ENCODE assay signal across 9 cellular contexts in the genomic region with DNA sequence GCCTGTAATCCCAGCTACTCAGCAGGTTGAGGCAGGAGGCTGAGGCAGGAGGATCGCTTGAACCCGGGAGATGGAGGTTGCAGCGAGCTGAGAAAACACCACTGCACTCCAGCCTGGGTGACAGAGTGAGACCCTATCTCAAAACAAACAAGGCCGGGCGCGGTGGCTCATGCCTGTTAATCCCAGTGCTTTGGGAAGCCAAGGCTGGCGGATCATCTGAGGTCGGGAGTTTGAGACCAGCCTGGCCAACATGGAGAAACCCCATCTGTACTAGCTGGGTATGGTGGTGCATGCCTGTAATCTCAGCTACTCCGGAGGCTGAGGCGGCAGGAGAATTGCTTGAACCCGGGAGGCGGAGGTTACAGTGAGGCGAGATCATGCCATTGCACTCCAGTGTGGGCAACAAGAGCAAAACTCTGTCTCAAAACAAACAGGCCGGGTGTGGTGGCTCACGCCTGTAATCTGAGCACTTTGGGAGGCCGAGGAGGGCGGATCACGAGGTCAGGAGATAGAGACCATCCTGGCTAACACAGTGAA. TPM values are rescaled to one million over a fixed set of nuclear protein-coding genes. Genes with fewer than 3 reads are reported as not detected.
A peak's percentile ranks its signal among the peaks of the same experiment; 100 is the strongest.
DNase-seq lines count a peak whose midpoint lies in the region; ATAC-seq and TF ChIP-seq lines count a peak whose summit lies in the region.
"Not testable (repeated sequence)": the region's sequence is repeated elsewhere in the genome, so short reads cannot be mapped to it uniquely, and the experiment has no call there.
"Had no signal": no experiment of that assay in that cellular context is flagged by ENCODE, and none has a peak within 500 bp of the region (broad histone marks: within the 10 kb centered on the region; RNA-seq: fewer than 3 reads in every experiment).

No MANE protein-coding gene starts in this region.

- intact Hi-C loops in Caco-2 (cut with micrococcal nuclease; ENCODE audit: unreplicated experiment); PC-3 (cut with micrococcal nuclease); natural killer cell (cut with micrococcal nuclease); tibial artery (cut with DNase I; ENCODE audit: low total_unique reads): not testable (repeated sequence)
- intact Hi-C loops in activated naive CD4-positive, alpha-beta T cell treated with anti-CD3 and anti-CD28 coated beads for 36 hours (cut with micrococcal nuclease): loop anchor here (2.0 kb wide), 1 partner anchor 213 kb away; no protein-coding TSS in a partner anchor

- H3K9me2 ChIP-seq in PC-3 (replicated peaks; ENCODE audit: low read length): not testable (repeated sequence)

- not testable (repeated sequence) for H4K20me1 ChIP-seq in KMS-11 (ENCODE audit: insufficient read depth); PC-3 (ENCODE audit: low read length)

- H3K4me3 Mint-ChIP-seq in Caco-2 (ENCODE audit: unreplicated experiment): peak overlapping the region; percentile 29
- H3K4me3 Mint-ChIP-seq in activated naive CD4-positive, alpha-beta T cell treated with anti-CD3 and anti-CD28 coated beads for 36 hours: peak overlapping the region; percentile 63
- peak overlapping the region in 3 of 5 donors; percentile 77 to 84 (median 81) for H3K4me3 Mint-ChIP-seq in immature natural killer cell
- H3K4me3 Mint-ChIP-seq in natural killer cell: peak overlapping the region; percentile 77

- peak overlapping the region; percentile 90; the same call in 1 of the 2 replicates for H3K4me2 ChIP-seq in KMS-11
- not testable (repeated sequence) for H3K4me2 ChIP-seq in PC-3 (ENCODE audit: low read length)

- H3K9ac ChIP-seq in KMS-11: peak overlapping the region; percentile 63
- not testable (repeated sequence) for H3K9ac ChIP-seq in PC-3 (ENCODE audit: low read length)

- H3K36me3 Mint-ChIP-seq in Caco-2 (ENCODE audit: insufficient read depth, unreplicated experiment); activated naive CD4-positive, alpha-beta T cell treated with anti-CD3 and anti-CD28 coated beads for 36 hours (ENCODE audit: low read depth); immature natural killer cell; natural killer cell: not testable (repeated sequence)

- not testable (repeated sequence) for H3K79me2 ChIP-seq in KMS-11 (ENCODE audit: insufficient read depth, low read depth); PC-3 (ENCODE audit: low read length)

- H3K27ac ChIP-seq in KMS-11: peak overlapping the region; percentile 95
- H3K27ac ChIP-seq in PC-3 (ENCODE audit: low read length): not testable (repeated sequence)
- H3K27ac ChIP-seq in tibial artery: peak overlapping the region; percentile 23 to 48

- H3F3A ChIP-seq in PC-3 (ENCODE audit: low read length, unreplicated experiment): not testable (repeated sequence)

- not testable (repeated sequence) for H3K36me3 ChIP-seq in Caco-2 (ENCODE audit: control insufficient read depth, insufficient read depth, low read length); KMS-11 (ENCODE audit: insufficient read depth); PC-3 (ENCODE audit: low read depth, low read length); tibial artery

- peak; percentile 38 for ATAC-seq in PC-3
- not testable (repeated sequence) for ATAC-seq in natural killer cell

- peak overlapping the region; percentile 45; the same call in 1 of the 2 replicates for H2AFZ ChIP-seq in KMS-11 (ENCODE audit: low read depth)
- H2AFZ ChIP-seq in PC-3 (ENCODE audit: low read length): not testable (repeated sequence)

- POLR2A ChIA-PET in Caco-2 (lab: Charles Lee): interaction anchor here (0.7 kb wide), 1 partner anchor 390 kb away, joined by 3 read pairs; no protein-coding TSS in a partner anchor
- POLR2A ChIA-PET in PC-3 (lab: Charles Lee; ENCODE audit: unreplicated experiment): not testable (repeated sequence)

- not testable (repeated sequence) for H3K4me3 ChIP-seq in Caco-2 (ENCODE audit: low read depth, low read length); KMS-11 (IDR thresholded peaks at IDR 0.05; ENCODE audit: insufficient read depth, low read depth, low read length); PC-3 (ENCODE audit: low read length)
- H3K4me3 ChIP-seq in tibial artery: peak overlapping the region in 1 of 2 donors; percentile 29

- not testable (repeated sequence) for TF ChIP-seq CTCF in Caco-2 (IDR thresholded peaks at IDR 0.05; ENCODE audit: insufficient read depth in 1 of 2, low read depth in 1 of 2, low read length in 1 of 2, severe bottlenecking in 1 of 2, unreplicated experiment in 1 of 2); KMS-11 (conservative IDR thresholded peaks at IDR 0.05; ENCODE audit: low read depth, low read length); PC-3 (conservative IDR thresholded peaks at IDR 0.05; ENCODE audit: low read depth, low read length); natural killer cell (IDR thresholded peaks at IDR 0.05); tibial artery (IDR thresholded peaks at IDR 0.05)

- H3K4me1 Mint-ChIP-seq in Caco-2 (ENCODE audit: low read depth, unreplicated experiment); natural killer cell: not testable (repeated sequence)
- peaks cover 15% of the 10 kb centered on the region for H3K4me1 Mint-ChIP-seq in activated naive CD4-positive, alpha-beta T cell treated with anti-CD3 and anti-CD28 coated beads for 36 hours (ENCODE audit: low read depth)
- H3K4me1 Mint-ChIP-seq in immature natural killer cell: peaks cover 17 to 27% of the 10 kb centered on the region in 2 donors

- CTCF ChIA-PET in Caco-2 (lab: Charles Lee): interaction anchor here (1.5 kb wide), 1 partner anchor 242 kb away, joined by 7 read pairs; no protein-coding TSS in a partner anchor
- CTCF ChIA-PET in PC-3 (lab: Charles Lee): interaction anchor here (0.6 kb wide), 1 partner anchor 354 kb away, joined by 3 read pairs; no protein-coding TSS in a partner anchor
- CTCF ChIA-PET in activated naive CD4-positive, alpha-beta T cell treated with anti-CD3 and anti-CD28 coated beads for 36 hours (lab: Charles Lee): not testable (repeated sequence)

- H3K9me3 ChIP-seq in Caco-2; PC-3 (ENCODE audit: low read length); tibial artery: not testable (repeated sequence)

- not testable (repeated sequence) for BruUV-seq in Caco-2 (replicated peaks; lab: Mats Ljungman, UMichigan); PC-3 (replicated peaks; lab: Mats Ljungman, UMichigan)

- DNase-seq in Caco-2; PC-3; activated naive CD4-positive, alpha-beta T cell treated with anti-CD3 and anti-CD28 coated beads for 36 hours; immature natural killer cell; natural killer cell; tibial artery: not testable (repeated sequence)

- H3K27me3 ChIP-seq in Caco-2 (replicated peaks; ENCODE audit: control insufficient read depth, insufficient read depth, low read length); KMS-11 (ENCODE audit: insufficient read depth, low read depth); PC-3 (ENCODE audit: low read length): not testable (repeated sequence)
- peaks cover 0 to 13% of the 10 kb centered on the region in 2 donors for H3K27me3 ChIP-seq in tibial artery

- H3K27ac Mint-ChIP-seq in Caco-2 (ENCODE audit: unreplicated experiment) (peak overlapping the region; percentile 48), immature natural killer cell (peak overlapping the region in 3 of 6 donors; percentile 23 to 82 (median 67)), natural killer cell (peak overlapping the region; percentile 67 to 73)
- H3K27ac Mint-ChIP-seq in activated naive CD4-positive, alpha-beta T cell treated with anti-CD3 and anti-CD28 coated beads for 36 hours: not testable (repeated sequence)

- H3K4me1 ChIP-seq in Caco-2 (peaks cover 15% of the 10 kb centered on the region), KMS-11 (ENCODE audit: low read depth, poor library complexity, severe bottlenecking) (peaks cover 47% of the 10 kb centered on the region), tibial artery (peaks cover 0 to 11% (median 0%) of the 10 kb centered on the region in 4 donors)
- H3K4me1 ChIP-seq in PC-3 (ENCODE audit: insufficient read depth, low read length): not testable (repeated sequence)

- not testable (repeated sequence) for H3K27me3 Mint-ChIP-seq in Caco-2 (ENCODE audit: insufficient read depth, unreplicated experiment); activated naive CD4-positive, alpha-beta T cell treated with anti-CD3 and anti-CD28 coated beads for 36 hours (ENCODE audit: low read depth); immature natural killer cell (ENCODE audit: low read depth in 3 of 3); natural killer cell (ENCODE audit: low read depth in 2 of 2)

- not testable (repeated sequence) for H3K9me3 Mint-ChIP-seq in Caco-2 (ENCODE audit: unreplicated experiment); activated naive CD4-positive, alpha-beta T cell treated with anti-CD3 and anti-CD28 coated beads for 36 hours; immature natural killer cell; natural killer cell

RNA-seq across cellular contexts. Expression of a gene that starts 32.0 kb away (rescaled TPM):
- 200 and 217 TPM in 2 replicates for total RNA-seq in Caco-2 (2022)
- total RNA-seq in PC-3 (2014; rRNA removed): 129 and 131 TPM in 2 replicates
- total RNA-seq in activated naive CD4-positive, alpha-beta T cell treated with anti-CD3 and anti-CD28 coated beads for 36 hours: 10 to 100 TPM; 67.3 to 70.8 TPM
- 10 to 100 TPM; 74.3 to 99.6 (median 84.9) TPM for polyA plus RNA-seq in immature natural killer cell
- total RNA-seq in natural killer cell: 10 to 100 TPM; 24.7 to 30.4 (median 25.1) TPM

RNA-seq across cellular contexts. Expression of a gene that starts 35.3 kb away (rescaled TPM):
- total RNA-seq in Caco-2 (2022) (0.49 and 0.66 TPM in 2 replicates), PC-3 (2014; rRNA removed) (0.17 TPM in 1 of 2 replicates, not detected in the other), natural killer cell (not detected)
- total RNA-seq in activated naive CD4-positive, alpha-beta T cell treated with anti-CD3 and anti-CD28 coated beads for 36 hours: not detected
- polyA plus RNA-seq in immature natural killer cell: not detected
- total RNA-seq: A673, K562 had no signal

Comparison
In these comparisons a context has a peak if more than half of its experiments do, and no peak if none do; other contexts are left out.
1. H3K4me3 Mint-ChIP-seq: peak in every context shown above with its lines; median percentile 81 in immature natural killer cell; 77 in natural killer cell; 63 in activated naive CD4-positive, alpha-beta T cell treated with anti-CD3 and anti-CD28 coated beads for 36 hours; 29 in Caco-2.